In genomic region chr7:65268782-65269149, GRCh38 we compare ENCODE assay signal across 10 cellular contexts.
DNase-seq lines count a peak whose midpoint lies in the region; ATAC-seq and TF ChIP-seq lines count a peak whose summit lies in the region.
"Had no signal": no experiment of that assay in that cellular context is flagged by ENCODE, and none has a peak within 500 bp of the region (broad histone marks: within the 10 kb centered on the region; RNA-seq: fewer than 3 reads in every experiment).

No MANE protein-coding gene starts in this region.

- TF ChIP-seq CTCF in Panc1 (IDR thresholded peaks at IDR 0.05) (no peak), parathyroid adenoma (IDR thresholded peaks at IDR 0.05) (no peak)

- no peak overlapping the region for H3K27ac ChIP-seq in Panc1 (ENCODE audit: low read length)
- H3K27ac ChIP-seq in ectodermal cell (ENCODE audit: insufficient read depth, low read depth, low read length, poor library complexity, severe bottlenecking): no peak overlapping the region
- no peak overlapping the region for H3K27ac ChIP-seq in parathyroid adenoma
- H3K27ac ChIP-seq: transverse colon had no signal

- H2AFZ ChIP-seq in parathyroid adenoma: no peak overlapping the region

- intact Hi-C loops in Panc1 (cut with micrococcal nuclease; ENCODE audit: unreplicated experiment): no loop called here

- peaks cover 32% of the 10 kb centered on the region for H3K27me3 Mint-ChIP-seq in T-helper 1 cell treated with Interleukin-12 subunit alpha and Interleukin-12 subunit beta and Interleukin-4 antibody, amounts not matched to agents 30 μg/mL and 1 μg/mL, for 36 hours (ENCODE audit: low read depth)

- H3K4me1 Mint-ChIP-seq in T-helper 1 cell treated with Interleukin-12 subunit alpha and Interleukin-12 subunit beta and Interleukin-4 antibody, amounts not matched to agents 30 μg/mL and 1 μg/mL, for 36 hours (ENCODE audit: low read depth): peaks cover 10% of the 10 kb centered on the region

- DNase-seq in T-helper 1 cell (no peak), Panc1 (ENCODE audit: low read depth, low spot score) (no peak), DMS153 (lab: John Stamatoyannopoulos, UW) (no peak), amygdala (lab: John Stamatoyannopoulos, UW) (no peak)
- DNase-seq: transverse colon had no signal

- BruUV-seq in Panc1 (replicated peaks; lab: Mats Ljungman, UMichigan): no TSS peak

- peak overlapping the region; percentile 63 for H3K4me2 ChIP-seq in parathyroid adenoma (ENCODE audit: low read length)

- CTCF ChIA-PET in Panc1 (lab: Charles Lee): interaction anchor here (0.7 kb wide), 1 partner anchor 52 kb away, joined by 3 read pairs; no protein-coding TSS in a partner anchor

- no peak overlapping the region for H3K27ac Mint-ChIP-seq in T-helper 1 cell treated with Interleukin-12 subunit alpha and Interleukin-12 subunit beta and Interleukin-4 antibody, amounts not matched to agents 30 μg/mL and 1 μg/mL, for 36 hours
- H3K27ac Mint-ChIP-seq: dendritic cell treated with granulocyte-macrophage colony-stimulating factor and Interleukin-4, amounts not matched to agents 40 ng/mL and 50 ng/mL, for 4 days had no signal

- POLR2A ChIA-PET in Panc1 (lab: Charles Lee): no interaction called here

- H3K36me3 ChIP-seq in Panc1 (ENCODE audit: control insufficient read depth, insufficient read depth, low read length) (no peaks in the 10 kb centered on the region), ectodermal cell (ENCODE audit: control insufficient read depth, insufficient read depth, low read length) (no peaks in the 10 kb centered on the region), parathyroid adenoma (ENCODE audit: control insufficient read depth, insufficient read depth, low read length) (no peaks in the 10 kb centered on the region)
- H3K36me3 ChIP-seq: transverse colon had no signal

- H3K9me3 Mint-ChIP-seq in T-helper 1 cell treated with Interleukin-12 subunit alpha and Interleukin-12 subunit beta and Interleukin-4 antibody, amounts not matched to agents 30 μg/mL and 1 μg/mL, for 36 hours: peaks cover 6% of the 10 kb centered on the region

- no peaks in the 10 kb centered on the region for H3K4me1 ChIP-seq in Panc1 (ENCODE audit: control insufficient read depth, insufficient read depth, low read length)
- H3K4me1 ChIP-seq in ectodermal cell (ENCODE audit: control insufficient read depth, insufficient read depth, low read length): no peaks in the 10 kb centered on the region
- peaks cover 4% of the 10 kb centered on the region for H3K4me1 ChIP-seq in parathyroid adenoma

- H3K9ac ChIP-seq in parathyroid adenoma: no peak overlapping the region

- peak overlapping the region; percentile 57 to 69 for H3K4me3 ChIP-seq in Panc1 (ENCODE audit: low read depth in 2 of 2, low read length in 2 of 2)
- H3K4me3 ChIP-seq in ectodermal cell (ENCODE audit: insufficient read depth, low read depth, low read length): peak overlapping the region; percentile 98
- peak overlapping the region; percentile 27 for H3K4me3 ChIP-seq in parathyroid adenoma (ENCODE audit: low read depth, low read length)

- 40 to 41% methylated on average over 2 to 3 of the region's 3 CpGs for WGBS in ectodermal cell, 2 experiments

- in situ Hi-C loops in Panc1 (cut with HindIII; ENCODE audit: low pct_unique_long_range_greater_than_20kb, low sequenced_read_pairs): no loop called here

- H3K9me3 ChIP-seq in Panc1 (ENCODE audit: control insufficient read depth, insufficient read depth, low read depth, low read length): no peaks in the 10 kb centered on the region
- no peaks in the 10 kb centered on the region for H3K9me3 ChIP-seq in ectodermal cell (ENCODE audit: control insufficient read depth, low read length)
- H3K9me3 ChIP-seq in parathyroid adenoma (ENCODE audit: control insufficient read depth, low read length): no peaks in the 10 kb centered on the region
- H3K9me3 ChIP-seq: transverse colon had no signal

- H3K36me3 Mint-ChIP-seq in T-helper 1 cell treated with Interleukin-12 subunit alpha and Interleukin-12 subunit beta and Interleukin-4 antibody, amounts not matched to agents 30 μg/mL and 1 μg/mL, for 36 hours (ENCODE audit: low read depth): no peaks in the 10 kb centered on the region

- H3K4me3 Mint-ChIP-seq in T-helper 1 cell treated with Interleukin-12 subunit alpha and Interleukin-12 subunit beta and Interleukin-4 antibody, amounts not matched to agents 30 μg/mL and 1 μg/mL, for 36 hours: peak overlapping the region; percentile 79
- H3K4me3 Mint-ChIP-seq: dendritic cell treated with granulocyte-macrophage colony-stimulating factor and Interleukin-4, amounts not matched to agents 40 ng/mL and 50 ng/mL, for 4 days had no signal

- H3K27me3 ChIP-seq in Panc1 (ENCODE audit: control insufficient read depth, insufficient read depth, low read length): peaks cover 4% of the 10 kb centered on the region; the same call in 1 of the 2 replicates
- no peaks in the 10 kb centered on the region for H3K27me3 ChIP-seq in ectodermal cell (ENCODE audit: control insufficient read depth, insufficient read depth, low read length, poor library complexity, severe bottlenecking)
- H3K27me3 ChIP-seq in parathyroid adenoma (ENCODE audit: control insufficient read depth, insufficient read depth, low read length): no peaks in the 10 kb centered on the region

- ATAC-seq in Panc1 (no peak; the same call in 1 of the 2 replicates), GM21723 (IDR thresholded peaks at IDR 0.05; ENCODE audit: unreplicated experiment) (no peak)

- no peaks in the 10 kb centered on the region for H3K79me2 ChIP-seq in parathyroid adenoma

Comparison
In these comparisons a context has a peak if more than half of its experiments do, and no peak if none do; other contexts are left out.
1. H3K4me3 ChIP-seq: peak in every context shown above with its lines; median percentile 98 in ectodermal cell; 63 in Panc1; 27 in parathyroid adenoma.